In the genomic region with DNA sequence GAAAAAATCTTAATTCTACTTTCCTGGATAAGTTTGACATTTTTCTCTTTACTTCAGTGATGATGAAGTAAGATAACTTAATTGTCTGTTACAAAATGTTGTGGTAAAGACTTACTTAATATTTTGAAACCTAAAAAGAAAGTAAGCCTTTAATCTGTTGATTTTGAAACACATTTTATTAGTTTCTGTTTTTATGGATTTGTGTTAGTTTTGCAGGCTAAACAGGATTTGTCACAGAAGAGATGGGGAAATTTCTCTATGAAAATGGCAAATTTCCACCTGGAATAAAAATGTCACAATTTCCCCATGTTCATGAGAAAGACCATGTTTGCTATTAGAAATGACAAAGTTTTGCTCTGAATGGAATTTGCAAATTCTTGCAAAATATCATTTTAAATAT, we compare ENCODE assay signal across 29 cellular contexts.
DNase-seq lines count a peak whose midpoint lies in the region; ATAC-seq, FAIRE-seq and TF ChIP-seq lines count a peak whose summit lies in the region.
"Had no signal": no experiment of that assay in that cellular context is flagged by ENCODE, and none has a peak within 500 bp of the region (broad histone marks: within the 10 kb centered on the region; RNA-seq: fewer than 3 reads in every experiment).

No MANE protein-coding gene starts in this region.

- H3K27ac ChIP-seq in HUES48 (ENCODE audit: low read depth, low read length): no peak overlapping the region
- H3K27ac ChIP-seq: RWPE1, SK-N-MC had no signal

- no peaks in the 10 kb centered on the region for H3K4me1 Mint-ChIP-seq in activated T-cell treated with anti-CD3 and anti-CD28 coated beads, Interleukin-2, amount 50 U/mL, for 24 hours (ENCODE audit: low read depth)
- H3K4me1 Mint-ChIP-seq: B cell, IgD-negative memory B cell, T-helper 17 cell had no signal

- POLR2A ChIA-PET in BJ (lab: Charles Lee): no interaction called here

- no peaks in the 10 kb centered on the region for H3K9me3 Mint-ChIP-seq in activated T-cell treated with anti-CD3 and anti-CD28 coated beads, Interleukin-2, amount 50 U/mL, for 24 hours

- CTCF ChIA-PET in BJ (lab: Yijun Ruan, JAX): no interaction called here

- H3K9me3 ChIP-seq in HUES48 (ENCODE audit: control insufficient read depth, insufficient read depth, low read length): no peaks in the 10 kb centered on the region
- H3K9me3 ChIP-seq in adipocyte (ENCODE audit: control insufficient read depth, low read length): peaks cover 15% of the 10 kb centered on the region

- H3K27ac Mint-ChIP-seq in activated T-cell treated with anti-CD3 and anti-CD28 coated beads, Interleukin-2, amount 50 U/mL, for 24 hours: no peak overlapping the region
- H3K27ac Mint-ChIP-seq: B cell; CD4-positive, CD25-positive, alpha-beta regulatory T cell; T-helper 17 cell had no signal

- H3K27me3 ChIP-seq in BJ (ENCODE audit: control insufficient read depth, insufficient read depth, low read length) (no peaks in the 10 kb centered on the region), HUES48 (ENCODE audit: control insufficient read depth, insufficient read depth, low read length) (no peaks in the 10 kb centered on the region), adipocyte (replicated peaks; ENCODE audit: control insufficient read depth, insufficient read depth, low read length) (no peaks in the 10 kb centered on the region)

- no peak overlapping the region for H3K9ac ChIP-seq in HUES48 (ENCODE audit: low read depth, low read length)
- no peak overlapping the region for H3K9ac ChIP-seq in adipocyte (ENCODE audit: low read length)

- peak; percentile 15 for DNase-seq in BJ (ENCODE audit: low read depth)
- peak; percentile 3 for DNase-seq in adipocyte (ENCODE audit: low read depth)
- DNase-seq in cerebellum (ENCODE audit: low spot score): no peak
- DNase-seq in activated T-cell treated with anti-CD3 and anti-CD28 coated beads, Interleukin-2, amount 50 U/mL, for 24 hours: no peak
- DNase-seq: CD4-positive, CD25-positive, alpha-beta regulatory T cell; DMS 273 treated with DMSO at 0.1 percent for 48 hours; DMS79 treated with DMSO at 0.1 percent for 48 hours; GOT3; NCI-H1092; NCI-H146; NCI-H2029; NCI-H226; NCI-H510A treated with DMSO at 0.1 percent for 48 hours; NCI-H774; NK-92 treated with Interleukin-12 subunit alpha and Interleukin-12 subunit beta, amount 100 ng/mL, for 24 hours; PC-3; SHP77 treated with DMSO at 0.1 percent for 48 hours; SW 1271; T-helper 17 cell had no signal

- H3K4me3 ChIP-seq in BJ (ENCODE audit: low read depth, low read length) (no peak overlapping the region), HUES48 (ENCODE audit: low read depth, low read length) (peak overlapping the region; percentile 46; the same call in 1 of the 2 replicates), adipocyte (ENCODE audit: low read length) (no peak overlapping the region)
- H3K4me3 ChIP-seq: SK-N-MC had no signal

- no peak for ATAC-seq in GM21529 (IDR thresholded peaks at IDR 0.05; ENCODE audit: unreplicated experiment)
- ATAC-seq in HG02970 (IDR thresholded peaks at IDR 0.05; ENCODE audit: low FRiP score, unreplicated experiment): no peak
- ATAC-seq: HCT116, PC-3, T-helper 17 cell had no signal

- no peak overlapping the region for H3K4me3 Mint-ChIP-seq in activated T-cell treated with anti-CD3 and anti-CD28 coated beads, Interleukin-2, amount 50 U/mL, for 24 hours
- H3K4me3 Mint-ChIP-seq: B cell; CD4-positive, CD25-positive, alpha-beta regulatory T cell; IgD-negative memory B cell; T-helper 17 cell had no signal

- H3K4me1 ChIP-seq in HUES48 (ENCODE audit: control insufficient read depth, insufficient read depth, low read length) (peaks cover 27% of the 10 kb centered on the region), adipocyte (ENCODE audit: control insufficient read depth, insufficient read depth, low read length) (peaks cover 18% of the 10 kb centered on the region)

- no peaks in the 10 kb centered on the region for H3K27me3 Mint-ChIP-seq in activated T-cell treated with anti-CD3 and anti-CD28 coated beads, Interleukin-2, amount 50 U/mL, for 24 hours
- H3K27me3 Mint-ChIP-seq: B cell; CD4-positive, CD25-positive, alpha-beta regulatory T cell; IgD-negative memory B cell; T-helper 17 cell had no signal

- TF ChIP-seq CTCF in BJ (IDR thresholded peaks at IDR 0.05; ENCODE audit: insufficient read depth, low read depth, low read length): no peak

- peaks cover 71% of the 10 kb centered on the region for H3K36me3 Mint-ChIP-seq in activated T-cell treated with anti-CD3 and anti-CD28 coated beads, Interleukin-2, amount 50 U/mL, for 24 hours (ENCODE audit: low read depth)

- H3K36me3 ChIP-seq in BJ (ENCODE audit: control insufficient read depth, insufficient read depth, low read length) (no peaks in the 10 kb centered on the region), HUES48 (ENCODE audit: control insufficient read depth, insufficient read depth, low read length) (no peaks in the 10 kb centered on the region), adipocyte (ENCODE audit: control insufficient read depth, insufficient read depth, low read length, severe bottlenecking) (no peaks in the 10 kb centered on the region)

- FAIRE-seq in islet of Langerhans (lab: Jason Lieb, UNC): peak; percentile 17
- FAIRE-seq: GM12892 had no signal

Comparison
In these comparisons a context has a peak if more than half of its experiments do, and no peak if none do; other contexts are left out.
1. DNase-seq: peak in BJ (single experiment) and adipocyte (single experiment); none in cerebellum (single experiment) and activated T-cell treated with anti-CD3 and anti-CD28 coated beads, Interleukin-2, amount 50 U/mL, for 24 hours (single experiment).